Comparison of ENCODE assay signal across 1 cellular context in genomic region chr20:34583524-34583923, GRCh38.
TF ChIP-seq lines count a peak whose summit lies in the region.

No MANE protein-coding gene starts in this region.

TF ChIP-seq in HCT116, 20 proteins besides CTCF, POLR2A, EP300 and RAD21 (continued from another document):
- TF ChIP-seq ZBTB33 (IDR thresholded peaks at IDR 0.05; ENCODE audit: extremely low read depth, insufficient replicate concordance, low read length) (no peak), ELF1 (IDR thresholded peaks at IDR 0.05; ENCODE audit: borderline replicate concordance, low read depth) (no peak), REST (IDR thresholded peaks at IDR 0.05; ENCODE audit: low read depth) (no peak), POLR2AphosphoS5 (IDR thresholded peaks at IDR 0.05; ENCODE audit: low read depth, low read length) (no peak), CBX3 (IDR thresholded peaks at IDR 0.05; ENCODE audit: low read depth) (no peak), TCF7L2 (IDR thresholded peaks at IDR 0.05; ENCODE audit: borderline replicate concordance, extremely low read depth, insufficient read depth, insufficient read length) (no peak), ZFX (IDR thresholded peaks at IDR 0.05) (no peak)
